17 cellular contexts compared by ENCODE assay signal in genomic region chr7:6416516-6417145, GRCh38. TPM values are rescaled to one million over a fixed set of nuclear protein-coding genes. Genes with fewer than 3 reads are reported as not detected.
A peak's percentile ranks its signal among the peaks of the same experiment; 100 is the strongest.
DNase-seq lines count a peak whose midpoint lies in the region; ATAC-seq and TF ChIP-seq lines count a peak whose summit lies in the region.
"Had no signal": no experiment of that assay in that cellular context is flagged by ENCODE, and none has a peak within 500 bp of the region (broad histone marks: within the 10 kb centered on the region; RNA-seq: fewer than 3 reads in every experiment).

No MANE protein-coding gene starts in this region.

- H3K27me3 ChIP-seq in RWPE2 (ENCODE audit: insufficient read depth, poor library complexity, severe bottlenecking) = no peaks in the 10 kb centered on the region
- H3K27me3 ChIP-seq: vagina had no signal

- TF ChIP-seq CTCF in RWPE2 (IDR thresholded peaks at IDR 0.05; ENCODE audit: poor library complexity, severe bottlenecking) = no peak
- no peak for TF ChIP-seq CTCF in retinal pigment epithelial cell (conservative IDR thresholded peaks at IDR 0.05; ENCODE audit: low read depth, low read length)

- H3K4me1 ChIP-seq in RWPE2 (ENCODE audit: insufficient read depth, poor library complexity, severe bottlenecking) = no peaks in the 10 kb centered on the region
- H3K4me1 ChIP-seq: vagina had no signal

- ATAC-seq in activated naive CD8-positive, alpha-beta T cell treated with anti-CD3 and anti-CD28 coated beads, Interleukin-2, amount 50 U/mL, for 24 hours = no peak
- peak; percentile 20; the same call in 1 of the 3 replicates for ATAC-seq in RWPE2 (ENCODE audit: low read depth)
- ATAC-seq: T-helper 17 cell had no signal

- peak overlapping the region; percentile 38 for H3K27ac Mint-ChIP-seq in activated naive CD8-positive, alpha-beta T cell treated with anti-CD3 and anti-CD28 coated beads for 36 hours
- H3K27ac Mint-ChIP-seq in activated naive CD8-positive, alpha-beta T cell treated with anti-CD3 and anti-CD28 coated beads, Interleukin-2, amount 50 U/mL, for 24 hours = no peak overlapping the region
- H3K27ac Mint-ChIP-seq: T-helper 17 cell had no signal

- H3K4me3 Mint-ChIP-seq in activated naive CD8-positive, alpha-beta T cell treated with anti-CD3 and anti-CD28 coated beads for 36 hours = no peak overlapping the region
- no peak overlapping the region for H3K4me3 Mint-ChIP-seq in activated naive CD8-positive, alpha-beta T cell treated with anti-CD3 and anti-CD28 coated beads, Interleukin-2, amount 50 U/mL, for 24 hours
- H3K4me3 Mint-ChIP-seq: T-helper 17 cell had no signal

- peaks cover 23% of the 10 kb centered on the region for H3K36me3 Mint-ChIP-seq in activated naive CD8-positive, alpha-beta T cell treated with anti-CD3 and anti-CD28 coated beads for 36 hours
- H3K36me3 Mint-ChIP-seq in activated naive CD8-positive, alpha-beta T cell treated with anti-CD3 and anti-CD28 coated beads, Interleukin-2, amount 50 U/mL, for 24 hours (ENCODE audit: low read depth) = peaks cover 37% of the 10 kb centered on the region

- no peaks in the 10 kb centered on the region for H3K27me3 Mint-ChIP-seq in activated naive CD8-positive, alpha-beta T cell treated with anti-CD3 and anti-CD28 coated beads for 36 hours
- no peaks in the 10 kb centered on the region for H3K27me3 Mint-ChIP-seq in activated naive CD8-positive, alpha-beta T cell treated with anti-CD3 and anti-CD28 coated beads, Interleukin-2, amount 50 U/mL, for 24 hours
- H3K27me3 Mint-ChIP-seq: T-helper 17 cell had no signal

- DNase-seq in activated naive CD8-positive, alpha-beta T cell treated with anti-CD3 and anti-CD28 coated beads for 36 hours = no peak
- DNase-seq in activated naive CD8-positive, alpha-beta T cell treated with anti-CD3 and anti-CD28 coated beads, Interleukin-2, amount 50 U/mL, for 24 hours = no peak
- no peak for DNase-seq in RWPE2 (ENCODE audit: low spot score)
- DNase-seq in fibroblast of gingiva (ENCODE audit: low read depth) = peak; percentile 20
- DNase-seq in retinal pigment epithelial cell (ENCODE audit: low read depth) = peak; percentile 13
- no peak for DNase-seq in NCI-H446 (lab: John Stamatoyannopoulos, UW)
- DNase-seq in DMS153 treated with DMSO at 0.1 percent for 48 hours (lab: John Stamatoyannopoulos, UW; ENCODE audit: unreplicated experiment) = no peak
- DNase-seq in GM19238 (ENCODE audit: insufficient read length, low spot score) = no peak
- DNase-seq: activated T-cell treated with anti-CD3 and anti-CD28 coated beads, Interleukin-2, amount 50 U/mL, for 1 hour; amniotic stem cell; COR-L47; NCI-H2029 treated with DMSO at 0.1 percent for 48 hours; NCI-H69; stimulated activated naive CD4-positive, alpha-beta T cell; T-helper 17 cell had no signal

- no peak overlapping the region for H3K27ac ChIP-seq in RWPE2 (ENCODE audit: poor library complexity, severe bottlenecking)
- H3K27ac ChIP-seq: coronary artery, vagina had no signal

- H3K9me3 Mint-ChIP-seq in activated naive CD8-positive, alpha-beta T cell treated with anti-CD3 and anti-CD28 coated beads for 36 hours = no peaks in the 10 kb centered on the region
- no peaks in the 10 kb centered on the region for H3K9me3 Mint-ChIP-seq in activated naive CD8-positive, alpha-beta T cell treated with anti-CD3 and anti-CD28 coated beads, Interleukin-2, amount 50 U/mL, for 24 hours

- H3K4me3 ChIP-seq in RWPE2 (ENCODE audit: severe bottlenecking) (no peak overlapping the region), retinal pigment epithelial cell (ENCODE audit: low read length) (no peak overlapping the region)
- H3K4me3 ChIP-seq: coronary artery, vagina had no signal

- no peaks in the 10 kb centered on the region for H3K4me1 Mint-ChIP-seq in activated naive CD8-positive, alpha-beta T cell treated with anti-CD3 and anti-CD28 coated beads for 36 hours
- H3K4me1 Mint-ChIP-seq in activated naive CD8-positive, alpha-beta T cell treated with anti-CD3 and anti-CD28 coated beads, Interleukin-2, amount 50 U/mL, for 24 hours = no peaks in the 10 kb centered on the region
- H3K4me1 Mint-ChIP-seq: T-helper 17 cell had no signal

- peaks cover 66% of the 10 kb centered on the region for H3K36me3 ChIP-seq in RWPE2 (ENCODE audit: low read depth)

- no peaks in the 10 kb centered on the region for H3K9me3 ChIP-seq in RWPE2 (ENCODE audit: severe bottlenecking)
- H3K9me3 ChIP-seq: vagina had no signal

RNA-seq across cellular contexts. Expression of gene DAGLB, which starts 31.1 kb away (rescaled TPM):
- total RNA-seq in activated naive CD8-positive, alpha-beta T cell treated with anti-CD3 and anti-CD28 coated beads for 36 hours = 10 to 100 TPM; 15.7 to 17.1 TPM

RNA-seq across cellular contexts. Expression of gene RAC1, which starts 42.3 kb away (rescaled TPM):
- 100 to 1,000 TPM; 203 TPM for total RNA-seq in activated naive CD8-positive, alpha-beta T cell treated with anti-CD3 and anti-CD28 coated beads for 36 hours

Comparison
In these comparisons a context has a peak if more than half of its experiments do, and no peak if none do; other contexts are left out.
1. DNase-seq: peak in fibroblast of gingiva (single experiment) and retinal pigment epithelial cell (single experiment); none in activated naive CD8-positive, alpha-beta T cell treated with anti-CD3 and anti-CD28 coated beads for 36 hours (single experiment), activated naive CD8-positive, alpha-beta T cell treated with anti-CD3 and anti-CD28 coated beads, Interleukin-2, amount 50 U/mL, for 24 hours (single experiment), RWPE2 (single experiment), NCI-H446 (0 of 2), DMS153 treated with DMSO at 0.1 percent for 48 hours (single experiment) and GM19238 (single experiment).